8 cellular contexts compared by ENCODE assay signal in the genomic region with DNA sequence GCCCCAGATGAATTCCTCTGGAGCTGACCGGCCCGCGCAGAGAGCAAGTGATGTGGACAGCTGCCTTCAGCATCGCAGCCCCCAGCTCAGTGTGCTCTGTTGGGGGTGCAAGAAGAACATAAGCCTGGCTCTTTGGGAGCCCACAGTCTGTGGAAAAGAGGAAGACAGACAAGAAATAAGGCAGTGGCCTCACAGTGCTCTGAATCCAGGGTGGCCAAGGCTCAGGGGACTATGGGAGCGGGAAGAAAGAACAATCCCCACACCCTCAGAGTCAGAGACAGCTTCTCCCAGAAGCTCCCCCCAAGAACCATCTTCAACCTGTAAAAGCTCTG. TPM values are rescaled to one million over a fixed set of nuclear protein-coding genes. Genes with fewer than 3 reads are reported as not detected.
A peak's percentile ranks its signal among the peaks of the same experiment; 100 is the strongest.
DNase-seq lines count a peak whose midpoint lies in the region; ATAC-seq and TF ChIP-seq lines count a peak whose summit lies in the region.

No MANE protein-coding gene starts in this region.

- no peak for TF ChIP-seq CTCF in Peyer's patch (IDR thresholded peaks at IDR 0.05)
- TF ChIP-seq CTCF in endodermal cell (conservative IDR thresholded peaks at IDR 0.05): peak; percentile 2
- no peak for TF ChIP-seq CTCF in parathyroid adenoma (IDR thresholded peaks at IDR 0.05)

- H3K9me3 Mint-ChIP-seq in CD8-positive, alpha-beta memory T cell: no peaks in the 10 kb centered on the region
- H3K9me3 Mint-ChIP-seq in endodermal cell: no peaks in the 10 kb centered on the region

- H3K36me3 Mint-ChIP-seq in CD8-positive, alpha-beta memory T cell: peaks cover 0 to 24% (median 3%) of the 10 kb centered on the region in 3 donors
- H3K36me3 Mint-ChIP-seq in endodermal cell (ENCODE audit: low read depth): peaks cover 7% of the 10 kb centered on the region

- H3K9me3 ChIP-seq in CD8-positive, alpha-beta memory T cell (ENCODE audit: low read length): no peaks in the 10 kb centered on the region
- H3K9me3 ChIP-seq in Peyer's patch: no peaks in the 10 kb centered on the region
- no peaks in the 10 kb centered on the region for H3K9me3 ChIP-seq in endodermal cell (ENCODE audit: control insufficient read depth, low read length)
- H3K9me3 ChIP-seq in parathyroid adenoma (ENCODE audit: control insufficient read depth, low read length): no peaks in the 10 kb centered on the region

- DNase-seq in CD8-positive, alpha-beta memory T cell: no peak
- DNase-seq in Peyer's patch (no peak), endodermal cell (no peak), NCI-H446 (lab: John Stamatoyannopoulos, UW) (no peak), GM19240 (ENCODE audit: insufficient read length, low spot score) (no peak)
- DNase-seq in stimulated activated CD4-positive, alpha-beta T cell treated with anti-CD3 and anti-CD28 coated beads, Interleukin-2, amount 100 ng/mL, for 48 hours: no peak

- no peaks in the 10 kb centered on the region for H3K27me3 Mint-ChIP-seq in CD8-positive, alpha-beta memory T cell
- H3K27me3 Mint-ChIP-seq in endodermal cell (ENCODE audit: insufficient read depth): peaks cover 8% of the 10 kb centered on the region

- no peaks in the 10 kb centered on the region for H3K27me3 ChIP-seq in CD8-positive, alpha-beta memory T cell (ENCODE audit: insufficient read depth, low read length, poor library complexity, severe bottlenecking)
- H3K27me3 ChIP-seq in Peyer's patch (no peaks in the 10 kb centered on the region), endodermal cell (ENCODE audit: control insufficient read depth, insufficient read depth, low read length, poor library complexity, severe bottlenecking) (peaks cover 8% of the 10 kb centered on the region), parathyroid adenoma (ENCODE audit: control insufficient read depth, insufficient read depth, low read length) (no peaks in the 10 kb centered on the region)

- ATAC-seq in GM18868 (IDR thresholded peaks at IDR 0.05; ENCODE audit: unreplicated experiment): no peak

- CTCF ChIA-PET in CD8-positive, alpha-beta memory T cell (lab: Charles Lee): interaction anchor here (0.9 to 9.8 kb wide), 33 partner anchors 10 to 701 kb away, joined by 3 to 251 read pairs (median 6); a partner anchor contains a TSS

- peak overlapping the region; percentile 81 to 99 (median 93) for H3K27ac Mint-ChIP-seq in CD8-positive, alpha-beta memory T cell
- H3K27ac Mint-ChIP-seq in endodermal cell: no peak overlapping the region

- peaks cover 60% of the 10 kb centered on the region for H3K4me1 ChIP-seq in CD8-positive, alpha-beta memory T cell (ENCODE audit: insufficient read depth, low read length)
- H3K4me1 ChIP-seq in Peyer's patch (peaks cover 3 to 44% (median 15%) of the 10 kb centered on the region in 4 donors), endodermal cell (ENCODE audit: control insufficient read depth, insufficient read depth, low read length) (no peaks in the 10 kb centered on the region), parathyroid adenoma (peaks cover 6% of the 10 kb centered on the region)

- no peaks in the 10 kb centered on the region for H3K36me3 ChIP-seq in CD8-positive, alpha-beta memory T cell (ENCODE audit: insufficient read depth, low read length)
- H3K36me3 ChIP-seq in Peyer's patch (peaks cover 0 to 3% (median 0%) of the 10 kb centered on the region in 3 donors), endodermal cell (ENCODE audit: control insufficient read depth, insufficient read depth, low read length) (peaks cover 8% of the 10 kb centered on the region), parathyroid adenoma (ENCODE audit: control insufficient read depth, insufficient read depth, low read length) (no peaks in the 10 kb centered on the region)

- no peak for TF ChIP-seq POLR2A in Peyer's patch (IDR thresholded peaks at IDR 0.05)

- peak overlapping the region; percentile 93 for H3K27ac ChIP-seq in CD8-positive, alpha-beta memory T cell (ENCODE audit: low read depth, low read length)
- peak overlapping the region; percentile 94 to 97 (median 96) for H3K27ac ChIP-seq in Peyer's patch
- no peak overlapping the region for H3K27ac ChIP-seq in endodermal cell (ENCODE audit: low read depth, low read length)
- H3K27ac ChIP-seq in parathyroid adenoma: peak overlapping the region; percentile 83

- H3K4me1 Mint-ChIP-seq in CD8-positive, alpha-beta memory T cell: peaks cover 46 to 61% (median 53%) of the 10 kb centered on the region in 3 donors
- H3K4me1 Mint-ChIP-seq in endodermal cell: peaks cover 14% of the 10 kb centered on the region

- no peaks in the 10 kb centered on the region for H3K79me2 ChIP-seq in parathyroid adenoma

- H3K4me3 Mint-ChIP-seq in CD8-positive, alpha-beta memory T cell: peak overlapping the region; percentile 57 to 99 (median 98)
- peak overlapping the region; percentile 89 for H3K4me3 Mint-ChIP-seq in endodermal cell

- H3K4me3 ChIP-seq in CD8-positive, alpha-beta memory T cell (ENCODE audit: low read length): no peak overlapping the region
- peak overlapping the region; percentile 60 to 86 (median 76) for H3K4me3 ChIP-seq in Peyer's patch
- no peak overlapping the region for H3K4me3 ChIP-seq in endodermal cell (ENCODE audit: low read length)
- no peak overlapping the region for H3K4me3 ChIP-seq in parathyroid adenoma (ENCODE audit: low read depth, low read length)

- peak overlapping the region; percentile 83 for H2AFZ ChIP-seq in parathyroid adenoma

- H3K9ac ChIP-seq in endodermal cell (ENCODE audit: extremely low read depth, low read length, poor library complexity, severe bottlenecking) (no peak overlapping the region), parathyroid adenoma (no peak overlapping the region)

- H3K4me2 ChIP-seq in parathyroid adenoma (ENCODE audit: low read length): peak overlapping the region; percentile 95

- POLR2A ChIA-PET in CD8-positive, alpha-beta memory T cell (lab: Charles Lee): interaction anchor here (0.5 to 5.9 kb wide), 7 partner anchors 17 to 931 kb away, joined by 3 to 63 read pairs (median 5); a partner anchor contains a TSS

- 28 to 50% methylated on average over 2 to 5 of the region's 5 CpGs for WGBS in endodermal cell (ENCODE audit: insufficient coverage in 1 of 2, insufficient read length in 1 of 2), 2 experiments

RNA-seq across cellular contexts. Expression of a gene that starts 0.3 kb away (rescaled TPM):
- total RNA-seq in CD8-positive, alpha-beta memory T cell: 10 to 100 TPM; 39.5 to 43.5 TPM
- 34.7 TPM for polyA plus RNA-seq in CD8-positive, alpha-beta memory T cell
- 10 to 100 TPM; 16.5 to 35.6 (median 23.4) TPM for total RNA-seq in Peyer's patch
- total RNA-seq in endodermal cell: 10 to 100 TPM; 15.3 to 21.5 TPM
- 18.1 TPM for polyA plus RNA-seq in endodermal cell (2013, experiment 1 of 2)
- 14.4 TPM for polyA plus RNA-seq in endodermal cell (2013, experiment 2 of 2)

RNA-seq across cellular contexts. Expression of a gene that starts 2.5 kb away (rescaled TPM):
- 10 to 100 TPM; 74.6 to 78.2 TPM for total RNA-seq in CD8-positive, alpha-beta memory T cell
- polyA plus RNA-seq in CD8-positive, alpha-beta memory T cell: 68.6 TPM
- total RNA-seq in Peyer's patch: 10 to 100 TPM; 45.6 to 78.4 (median 55.3) TPM
- total RNA-seq in endodermal cell: 10 to 100 TPM; 92.5 to 96.6 TPM
- polyA plus RNA-seq in endodermal cell (2013, experiment 1 of 2): 54.1 TPM
- 47.9 TPM for polyA plus RNA-seq in endodermal cell (2013, experiment 2 of 2)

RNA-seq across cellular contexts. Expression of a gene that starts 22.1 kb away (rescaled TPM):
- 10 to 100 TPM; 20.9 to 21.7 TPM for total RNA-seq in CD8-positive, alpha-beta memory T cell
- 2.6 TPM for polyA plus RNA-seq in CD8-positive, alpha-beta memory T cell
- total RNA-seq in Peyer's patch (10 to 100 TPM; 10.2 to 23.1 (median 20.1) TPM), endodermal cell (10 to 100 TPM; 19.8 to 20.9 TPM)
- polyA plus RNA-seq in endodermal cell (2013, experiment 1 of 2): 20.6 TPM
- polyA plus RNA-seq in endodermal cell (2013, experiment 2 of 2): 16.9 TPM

RNA-seq across cellular contexts. Expression of a gene that starts 29.5 kb away (rescaled TPM):
- total RNA-seq in CD8-positive, alpha-beta memory T cell: 10 to 100 TPM; 90.7 to 92.7 TPM
- polyA plus RNA-seq in CD8-positive, alpha-beta memory T cell: 10.8 TPM
- 100 to 1,000 TPM in 3 of 4 donors, 10 to 100 TPM in 1; 76.2 to 188 (median 141) TPM for total RNA-seq in Peyer's patch
- total RNA-seq in endodermal cell: 10 to 100 TPM; 41.0 to 62.9 TPM
- polyA plus RNA-seq in endodermal cell (2013, experiment 1 of 2): 43.7 TPM
- polyA plus RNA-seq in endodermal cell (2013, experiment 2 of 2): 41.1 TPM

RNA-seq across cellular contexts. Expression of a gene that starts 48.3 kb away (rescaled TPM):
- 1 to 10 TPM; 2.5 to 2.6 TPM for total RNA-seq in CD8-positive, alpha-beta memory T cell
- 0.28 TPM for polyA plus RNA-seq in CD8-positive, alpha-beta memory T cell
- total RNA-seq in Peyer's patch (10 to 100 TPM in 3 of 4 donors, 1 to 10 TPM in 1; 4.7 to 37.1 (median 20.5) TPM), endodermal cell (10 to 100 TPM; 25.9 to 29.9 TPM)
- 6.0 TPM for polyA plus RNA-seq in endodermal cell (2013, experiment 1 of 2)
- 4.3 TPM for polyA plus RNA-seq in endodermal cell (2013, experiment 2 of 2)

Comparison
In these comparisons a context has a peak if more than half of its experiments do, and no peak if none do; other contexts are left out.
1. H3K4me3 ChIP-seq: peak in Peyer's patch (4 of 4); none in CD8-positive, alpha-beta memory T cell (single experiment), endodermal cell (single experiment) and parathyroid adenoma (single experiment).